In genomic region chr9:2802494-2802921, GRCh38 we compare ENCODE assay signal across 24 cellular contexts. TPM values are rescaled to one million over a fixed set of nuclear protein-coding genes. Genes with fewer than 3 reads are reported as not detected.
DNase-seq lines count a peak whose midpoint lies in the region; ATAC-seq, FAIRE-seq and TF ChIP-seq lines count a peak whose summit lies in the region.
"Had no signal": no experiment of that assay in that cellular context is flagged by ENCODE, and none has a peak within 500 bp of the region (broad histone marks: within the 10 kb centered on the region; RNA-seq: fewer than 3 reads in every experiment).

No MANE protein-coding gene starts in this region.

- ATAC-seq in IMR-90 (ENCODE audit: low read depth) (peak; percentile 68), right lobe of liver (peak in 3 of 4 donors; percentile 28 to 76 (median 48)), Right ventricle myocardium superior (ENCODE audit: poor library complexity) (no peak)
- ATAC-seq: activated T-helper 17 cell treated with anti-CD3 and anti-CD28 coated beads, Interleukin-2, amount 50 U/mL, for 72 hours; T-cell had no signal

- intact Hi-C loops in IMR-90 (cut with micrococcal nuclease): loop anchor here (10.0 kb wide), 1 partner anchor 148 kb away; no protein-coding TSS in a partner anchor
- intact Hi-C loops in right lobe of liver (cut with DNase I): no loop called here
- intact Hi-C loops in Right ventricle myocardium superior (cut with DNase I): loop anchor here (10.0 kb wide), 1 partner anchor 668 kb away; no protein-coding TSS in a partner anchor

- no peak for TF ChIP-seq RAD21 in IMR-90 (IDR thresholded peaks at IDR 0.05; ENCODE audit: low read length)

- CTCF ChIA-PET in IMR-90 (lab: Yijun Ruan, JAX): interaction anchor here (0.5 kb wide), 1 partner anchor 753 kb away, joined by 3 read pairs; no protein-coding TSS in a partner anchor

- H3K27me3 ChIP-seq in IMR-90 (ENCODE audit: control insufficient read depth, insufficient read depth, low read length) (no peaks in the 10 kb centered on the region), right lobe of liver (no peaks in the 10 kb centered on the region), small intestine (ENCODE audit: control insufficient read depth in 2 of 2, insufficient read depth in 2 of 2, low read length in 2 of 2) (no peaks in the 10 kb centered on the region)

- H2AK5ac ChIP-seq in IMR-90 (ENCODE audit: low read depth, low read length): no peak overlapping the region; the same call in 1 of the 2 replicates

- peak overlapping the region; percentile 98 for H3K4ac ChIP-seq in IMR-90 (ENCODE audit: low read depth, low read length)

- H3K27ac ChIP-seq in IMR-90 (ENCODE audit: insufficient read depth, low read length) (peak overlapping the region; percentile 93), right lobe of liver (no peak overlapping the region), small intestine (ENCODE audit: low read depth in 1 of 2, low read length in 1 of 2) (no peak overlapping the region)
- H3K27ac ChIP-seq: prostate gland had no signal

- no peaks in the 10 kb centered on the region for H3K27me3 Mint-ChIP-seq in chondrocyte (ENCODE audit: low read depth)
- no peaks in the 10 kb centered on the region for H3K27me3 Mint-ChIP-seq in T-helper 2 cell treated with Interferon-gamma antibody and Interleukin-4, amounts not matched to agents 5 μg/mL and 100 μg/mL, for 36 hours (ENCODE audit: low read depth)
- H3K27me3 Mint-ChIP-seq: activated T-helper 17 cell treated with anti-CD3 and anti-CD28 coated beads, Interleukin-2, amount 50 U/mL, for 72 hours; CD4-positive, alpha-beta T cell; T-cell; type B pancreatic cell had no signal

- peaks cover 34% of the 10 kb centered on the region for H3K4me1 Mint-ChIP-seq in chondrocyte (ENCODE audit: low read depth)
- H3K4me1 Mint-ChIP-seq in T-helper 2 cell treated with Interferon-gamma antibody and Interleukin-4, amounts not matched to agents 5 μg/mL and 100 μg/mL, for 36 hours (ENCODE audit: low read depth): peaks cover 6% of the 10 kb centered on the region
- H3K4me1 Mint-ChIP-seq: immature natural killer cell, nephron, T-cell had no signal

- peak overlapping the region; percentile 81 for H3K27ac Mint-ChIP-seq in chondrocyte (ENCODE audit: unreplicated experiment)
- H3K27ac Mint-ChIP-seq in T-helper 2 cell treated with Interferon-gamma antibody and Interleukin-4, amounts not matched to agents 5 μg/mL and 100 μg/mL, for 36 hours: no peak overlapping the region
- H3K27ac Mint-ChIP-seq: activated T-helper 17 cell treated with anti-CD3 and anti-CD28 coated beads, Interleukin-2, amount 50 U/mL, for 72 hours; CD4-positive, alpha-beta T cell; nephron; T-cell; type B pancreatic cell had no signal

- peak overlapping the region; percentile 100 for H3K18ac ChIP-seq in IMR-90 (ENCODE audit: low read depth, low read length)

- no peaks in the 10 kb centered on the region for H3K9me3 ChIP-seq in IMR-90 (ENCODE audit: control insufficient read depth, insufficient read depth, low read length)
- no peaks in the 10 kb centered on the region for H3K9me3 ChIP-seq in right lobe of liver
- no peaks in the 10 kb centered on the region for H3K9me3 ChIP-seq in small intestine (ENCODE audit: control insufficient read depth, low read depth)
- H3K9me3 ChIP-seq: prostate gland had no signal

- H3K23ac ChIP-seq in IMR-90 (ENCODE audit: low read depth, low read length): peak overlapping the region; percentile 87; the same call in 1 of the 2 replicates

- peaks cover 30% of the 10 kb centered on the region for H3K36me3 ChIP-seq in IMR-90 (ENCODE audit: control insufficient read depth, insufficient read depth, low read length)
- peaks cover 0 to 34% (median 9%) of the 10 kb centered on the region in 4 donors for H3K36me3 ChIP-seq in right lobe of liver
- H3K36me3 ChIP-seq in small intestine (ENCODE audit: control insufficient read depth in 2 of 2, insufficient read depth in 2 of 2, low read length in 2 of 2): peaks cover 9 to 11% of the 10 kb centered on the region in 2 donors
- H3K36me3 ChIP-seq: prostate gland had no signal

- peak overlapping the region; percentile 99 for H4K91ac ChIP-seq in IMR-90 (ENCODE audit: insufficient read depth, low read depth, low read length)

- in situ Hi-C loops in Caki2 (cut with HindIII; ENCODE audit: low pct_unique_long_range_greater_than_20kb, low sequenced_read_pairs): no loop called here
- in situ Hi-C loops in IMR-90 (cut with MboI; ENCODE audit: low sequenced_read_pairs): no loop called here

- POLR2A ChIA-PET in IMR-90 (lab: Charles Lee; ENCODE audit: unreplicated experiment): no interaction called here

- peak overlapping the region; percentile 99 for H2BK5ac ChIP-seq in IMR-90 (ENCODE audit: low read depth, low read length, poor library complexity, severe bottlenecking)

- peak overlapping the region; percentile 97 for H2BK120ac ChIP-seq in IMR-90 (ENCODE audit: low read depth, low read length)

- peak overlapping the region; percentile 85 for H3K56ac ChIP-seq in IMR-90 (ENCODE audit: extremely low read depth, insufficient read depth, low read length)

- TF ChIP-seq POLR2A in IMR-90 (IDR thresholded peaks at IDR 0.05; ENCODE audit: low read depth, low read length): no peak
- no peak for TF ChIP-seq POLR2A in right lobe of liver (IDR thresholded peaks at IDR 0.05)

- peaks cover 56% of the 10 kb centered on the region for H3K36me3 Mint-ChIP-seq in chondrocyte (ENCODE audit: low read depth)
- peaks cover 73% of the 10 kb centered on the region for H3K36me3 Mint-ChIP-seq in T-helper 2 cell treated with Interferon-gamma antibody and Interleukin-4, amounts not matched to agents 5 μg/mL and 100 μg/mL, for 36 hours (ENCODE audit: low read depth)

- H3K9me1 ChIP-seq in IMR-90 (ENCODE audit: insufficient read depth, low read length): peaks cover 12% of the 10 kb centered on the region; the same call in 1 of the 2 replicates

- H3K4me3 Mint-ChIP-seq in chondrocyte (ENCODE audit: unreplicated experiment): no peak overlapping the region
- H3K4me3 Mint-ChIP-seq in T-helper 2 cell treated with Interferon-gamma antibody and Interleukin-4, amounts not matched to agents 5 μg/mL and 100 μg/mL, for 36 hours: no peak overlapping the region
- H3K4me3 Mint-ChIP-seq: activated T-helper 17 cell treated with anti-CD3 and anti-CD28 coated beads, Interleukin-2, amount 50 U/mL, for 72 hours; CD4-positive, alpha-beta T cell; immature natural killer cell; nephron; T-cell; type B pancreatic cell had no signal

- H3K4me1 ChIP-seq in IMR-90 (ENCODE audit: control insufficient read depth, insufficient read depth, low read length): peaks cover 21% of the 10 kb centered on the region
- H3K4me1 ChIP-seq in right lobe of liver: peaks cover 0 to 6% (median 0%) of the 10 kb centered on the region in 4 donors
- no peaks in the 10 kb centered on the region for H3K4me1 ChIP-seq in small intestine (ENCODE audit: control insufficient read depth in 2 of 2, insufficient read depth in 1 of 2, low read depth in 1 of 2, low read length in 1 of 2)
- H3K4me1 ChIP-seq: prostate gland had no signal

- H2AK9ac ChIP-seq in IMR-90 (replicated peaks; ENCODE audit: low read depth, low read length, poor library complexity): no peak overlapping the region

- peak overlapping the region; percentile 97; the same call in 1 of the 2 replicates for H2BK20ac ChIP-seq in IMR-90 (ENCODE audit: low read depth, low read length)

- H4K8ac ChIP-seq in IMR-90 (ENCODE audit: low read depth in 2 of 2, low read length in 2 of 2): peak overlapping the region; percentile 76 to 90

- H2BK15ac ChIP-seq in IMR-90 (ENCODE audit: low read depth, low read length): peak overlapping the region; percentile 93; the same call in 1 of the 3 replicates

- peaks cover 3% of the 10 kb centered on the region for H3K9me3 Mint-ChIP-seq in chondrocyte (ENCODE audit: low read depth)
- no peaks in the 10 kb centered on the region for H3K9me3 Mint-ChIP-seq in T-helper 2 cell treated with Interferon-gamma antibody and Interleukin-4, amounts not matched to agents 5 μg/mL and 100 μg/mL, for 36 hours
- H3K9me3 Mint-ChIP-seq: activated T-helper 17 cell treated with anti-CD3 and anti-CD28 coated beads, Interleukin-2, amount 50 U/mL, for 72 hours; CD4-positive, alpha-beta T cell; immature natural killer cell; T-cell had no signal

- H4K5ac ChIP-seq in IMR-90 (ENCODE audit: low read depth, low read length): peak overlapping the region; percentile 99

- H3K79me1 ChIP-seq in IMR-90 (ENCODE audit: low read depth in 1 of 2, low read length in 2 of 2): peaks cover 40 to 50% of the 10 kb centered on the region in 2 experiments

- FAIRE-seq in small intestine (lab: Jason Lieb, UNC): no peak
- FAIRE-seq: colon, GM18507 had no signal

- WGBS in IMR-90 (ENCODE audit: extremely low coverage in 2 of 2, insufficient read length in 1 of 2), 2 experiments: no CpG with 5 or more reads among the region's 1 CpG
- 61% methylated on average over 1 of the region's 1 CpG for WGBS in right lobe of liver (ENCODE audit: insufficient coverage, low coverage, low lambda C conversion rate, missing lambda C conversion rate)
- 87 to 95% (median 89%) methylated on average over 1 of the region's 1 CpG for WGBS in small intestine, 3 donors

- peak overlapping the region; percentile 78; the same call in 1 of the 2 replicates for H3K14ac ChIP-seq in IMR-90 (replicated peaks; ENCODE audit: low read depth, low read length)

- H3K4me2 ChIP-seq in IMR-90 (ENCODE audit: low read depth, low read length): peak overlapping the region; percentile 40; the same call in 1 of the 2 replicates

- dilution Hi-C loops in IMR-90 (cut with HindIII; ENCODE audit: low sequenced_read_pairs, unreplicated experiment): no loop called here

- H2AFZ ChIP-seq in IMR-90 (replicated peaks; ENCODE audit: low read length, poor library complexity): no peak overlapping the region

- no TSS peak for BruUV-seq in IMR-90 (replicated peaks; lab: Mats Ljungman, UMichigan)

- DNase-seq in Caki2 (ENCODE audit: low read depth): peak; percentile 10
- DNase-seq in IMR-90: peak; percentile 82
- DNase-seq in chondrocyte (ENCODE audit: low spot score): no peak
- no peak for DNase-seq in right lobe of liver
- DNase-seq in stimulated activated CD4-positive, alpha-beta T cell treated with anti-CD3 and anti-CD28 coated beads, Interleukin-4, amount 100 ng/mL, for 24 hours: no peak
- DNase-seq in Right ventricle myocardium superior: no peak
- no peak for DNase-seq in T-helper 2 cell treated with Interferon-gamma antibody and Interleukin-4, amounts not matched to agents 5 μg/mL and 100 μg/mL, for 36 hours (ENCODE audit: low spot score)
- no peak for DNase-seq in small intestine
- DNase-seq: CD4-positive, alpha-beta T cell; H7; immature natural killer cell; Kasumi-1; mesenchymal stem cell; NCI-H146; NCI-H345; NK-92 treated with Interleukin-12 subunit alpha and Interleukin-12 subunit beta, amount 100 ng/mL, for 24 hours; stimulated activated naive CD4-positive, alpha-beta T cell treated with Interleukin-2 at 50 U/mL for 16 hours; T-cell had no signal

- no peak overlapping the region for H3K4me3 ChIP-seq in IMR-90 (ENCODE audit: insufficient read depth, low read depth, low read length)
- no peak overlapping the region for H3K4me3 ChIP-seq in right lobe of liver
- no peak overlapping the region for H3K4me3 ChIP-seq in small intestine (ENCODE audit: low read depth in 1 of 2, low read length in 2 of 2)
- H3K4me3 ChIP-seq: prostate gland had no signal

- no peaks in the 10 kb centered on the region for H4K20me1 ChIP-seq in IMR-90 (ENCODE audit: insufficient read depth, low read length)

- TF ChIP-seq CTCF in IMR-90 (conservative IDR thresholded peaks at IDR 0.05; ENCODE audit: low read depth, low read length): no peak
- TF ChIP-seq CTCF in chondrocyte (IDR thresholded peaks at IDR 0.05): no peak
- no peak for TF ChIP-seq CTCF in right lobe of liver (IDR thresholded peaks at IDR 0.05)

- peak overlapping the region; percentile 48 for H3K9ac ChIP-seq in IMR-90 (ENCODE audit: low read depth, low read length)

RNA-seq across cellular contexts. Expression of gene PUM3, which starts 41.4 kb away (rescaled TPM):
- total RNA-seq in Caki2 (2014; rRNA removed; shearing (Covaris generic); ENCODE audit: low replicate concordance): 22.8 and 23.4 TPM in 2 replicates
- total RNA-seq in IMR-90 (2012; rRNA removed): 55.6 and 81.1 TPM in 2 replicates
- 38.0 and 44.9 TPM in 2 replicates for polyA plus RNA-seq in IMR-90 (2012; rRNA removed)
- polyA plus RNA-seq in IMR-90 (2012; cell fraction: cytosol; rRNA removed): 8.0 and 16.0 TPM in 2 replicates
- 14.0 and 68.8 TPM in 2 replicates for polyA plus RNA-seq in IMR-90 (2012; cell fraction: nucleus; rRNA removed; ENCODE audit: low replicate concordance)
- 34.5 to 59.0 TPM (median 38.4 TPM) in 3 replicates for total RNA-seq in chondrocyte
- 10 to 100 TPM in 5 of 6 experiments, 1 to 10 TPM in 1; 6.8 to 20.5 (median 16.9) TPM for total RNA-seq in right lobe of liver
- total RNA-seq in Right ventricle myocardium superior: 13.1 TPM
- 10 to 100 TPM in 2 of 3 donors, 1 to 10 TPM in 1; 9.5 to 30.5 (median 15.2) TPM for polyA plus RNA-seq in small intestine

Comparison
In these comparisons a context has a peak if more than half of its experiments do, and no peak if none do; other contexts are left out.
1. DNase-seq: peak in Caki2 (single experiment) and IMR-90 (single experiment); none in chondrocyte (single experiment), right lobe of liver (0 of 3), stimulated activated CD4-positive, alpha-beta T cell treated with anti-CD3 and anti-CD28 coated beads, Interleukin-4, amount 100 ng/mL, for 24 hours (single experiment), Right ventricle myocardium superior (single experiment), T-helper 2 cell treated with Interferon-gamma antibody and Interleukin-4, amounts not matched to agents 5 μg/mL and 100 μg/mL, for 36 hours (single experiment) and small intestine (single experiment).
2. intact Hi-C loops: an anchor here in IMR-90 (10.0 kb wide) and Right ventricle myocardium superior (10.0 kb wide); none called in right lobe of liver.